ENCODE assay signal across 1 cellular context in the genomic region with DNA sequence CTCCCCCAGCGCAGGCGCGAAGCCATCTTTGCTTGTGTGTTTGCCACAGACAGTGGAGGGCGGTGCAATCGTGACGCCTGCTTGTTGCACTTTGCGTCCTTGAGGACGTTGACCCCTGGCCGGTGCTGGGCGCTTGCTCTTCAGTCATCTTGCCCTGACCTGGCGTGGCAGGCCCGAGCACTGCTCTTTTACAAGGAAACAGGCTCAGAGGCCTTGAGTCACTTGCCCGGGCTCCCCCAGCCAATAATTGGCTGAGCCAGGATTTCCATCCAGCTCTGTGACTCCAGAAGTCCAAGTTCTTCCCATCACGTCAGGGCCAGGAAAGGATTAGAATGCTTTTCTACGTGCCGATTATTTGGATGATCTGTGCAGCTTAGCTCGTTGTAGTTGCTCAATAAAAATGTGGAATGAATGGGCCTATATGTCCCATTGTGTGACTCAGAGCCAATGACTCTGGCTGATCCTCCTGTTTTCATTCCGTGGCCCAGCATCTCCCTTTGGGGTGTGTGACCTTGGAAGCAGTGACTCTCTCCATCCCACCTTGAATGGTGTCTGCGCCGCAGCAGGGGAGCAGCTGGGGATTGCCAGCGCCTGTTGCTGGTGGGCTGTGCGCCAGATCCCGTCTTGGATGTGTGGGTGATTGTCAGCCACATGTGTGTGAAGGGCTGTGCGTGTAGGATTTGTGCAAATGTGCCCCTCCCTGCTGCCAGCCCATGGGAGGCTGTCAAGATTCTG.
TF ChIP-seq lines count a peak whose summit lies in the region.

No MANE protein-coding gene starts in this region.

TF ChIP-seq in HepG2, 621 proteins besides CTCF, POLR2A, EP300 and RAD21 (continued from another document and continues in another):
- no peak for TF ChIP-seq ZNF318 (CRISPR knock-in tag; IDR thresholded peaks at IDR 0.05)
- TF ChIP-seq NR2F2 (IDR thresholded peaks at IDR 0.05; ENCODE audit: borderline replicate concordance, low read depth), result peak; percentile 18; the same call in 1 of the 2 replicates
- peak; percentile 42; the same call in 1 of the 2 replicates for TF ChIP-seq ZKSCAN8 (CRISPR knock-in tag; IDR thresholded peaks at IDR 0.05; ENCODE audit: borderline replicate concordance)
- TF ChIP-seq MIER2 (CRISPR knock-in tag; IDR thresholded peaks at IDR 0.05), result peak; percentile 73
- no peak for TF ChIP-seq ZNF10 (CRISPR knock-in tag; IDR thresholded peaks at IDR 0.05; ENCODE audit: borderline replicate concordance, low read depth)
- TF ChIP-seq, protein P1, sequence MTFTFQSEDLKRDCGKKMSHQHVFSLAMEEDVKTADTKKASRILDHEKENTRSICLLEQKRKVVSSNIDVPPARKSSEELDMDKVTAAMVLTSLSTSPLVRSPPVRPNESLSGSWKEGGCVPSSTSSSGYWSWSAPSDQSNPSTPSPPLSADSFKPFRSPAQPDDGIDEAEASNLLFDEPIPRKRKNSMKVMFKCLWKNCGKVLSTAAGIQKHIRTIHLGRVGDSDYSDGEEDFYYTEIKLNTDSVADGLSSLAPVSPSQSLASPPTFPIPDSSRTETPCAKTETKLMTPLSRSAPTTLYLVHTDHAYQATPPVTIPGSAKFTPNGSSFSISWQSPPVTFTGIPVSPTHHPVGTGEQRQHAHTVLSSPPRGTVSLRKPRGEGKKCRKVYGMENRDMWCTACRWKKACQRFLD (CRISPR knock-in tag; IDR thresholded peaks at IDR 0.05; ENCODE audit: borderline replicate concordance), result no peak
- peak; percentile 68; the same call in 1 of the 2 replicates for TF ChIP-seq ZNF124 (CRISPR knock-in tag; IDR thresholded peaks at IDR 0.05)
- TF ChIP-seq, protein P2, sequence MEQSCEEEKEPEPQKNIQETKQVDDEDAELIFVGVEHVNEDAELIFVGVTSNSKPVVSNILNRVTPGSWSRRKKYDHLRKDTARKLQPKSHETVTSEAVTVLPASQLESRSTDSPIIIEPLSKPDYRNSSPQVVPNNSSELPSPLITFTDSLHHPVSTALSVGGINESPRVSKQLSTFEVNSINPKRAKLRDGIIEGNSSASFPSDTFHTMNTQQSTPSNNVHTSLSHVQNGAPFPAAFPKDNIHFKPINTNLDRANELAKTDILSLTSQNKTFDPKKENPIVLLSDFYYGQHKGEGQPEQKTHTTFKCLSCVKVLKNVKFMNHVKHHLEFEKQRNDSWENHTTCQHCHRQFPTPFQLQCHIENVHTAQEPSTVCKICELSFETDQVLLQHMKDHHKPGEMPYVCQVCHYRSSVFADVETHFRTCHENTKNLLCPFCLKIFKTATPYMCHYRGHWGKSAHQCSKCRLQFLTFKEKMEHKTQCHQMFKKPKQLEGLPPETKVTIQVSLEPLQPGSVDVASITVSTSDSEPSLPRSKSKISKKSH (CRISPR knock-in tag; IDR thresholded peaks at IDR 0.05; ENCODE audit: borderline replicate concordance), result no peak; the same call in 1 of the 2 replicates
- TF ChIP-seq KDM6A (CRISPR knock-in tag; IDR thresholded peaks at IDR 0.05; ENCODE audit: low read depth), result peak; percentile 49; the same call in 1 of the 2 replicates
- TF ChIP-seq RBFOX2 (IDR thresholded peaks at IDR 0.05; ENCODE audit: low read depth, low read length), result 0 out of 2 replicates have a peak, but pooled peaks have one; percentile 29
- TF ChIP-seq ZNF512 (CRISPR knock-in tag; IDR thresholded peaks at IDR 0.05), result no peak
- TF ChIP-seq EZH2 (conservative IDR thresholded peaks at IDR 0.05; ENCODE audit: low read depth, low read length), result no peak
- TF ChIP-seq ZC3H13 (CRISPR knock-in tag; IDR thresholded peaks at IDR 0.05), result no peak
- TF ChIP-seq ZBTB7B (CRISPR knock-in tag; IDR thresholded peaks at IDR 0.05), result peak; percentile 87; the same call in 1 of the 2 replicates
- TF ChIP-seq U2AF2 (IDR thresholded peaks at IDR 0.05; ENCODE audit: low read depth, low read length), result no peak
- no peak for TF ChIP-seq ZNF775 (CRISPR knock-in tag; IDR thresholded peaks at IDR 0.05; ENCODE audit: borderline replicate concordance)
- peak; percentile 60; the same call in 1 of the 2 replicates for TF ChIP-seq ZBTB25 (CRISPR knock-in tag; IDR thresholded peaks at IDR 0.05)
- no peak for TF ChIP-seq NFATC3 (CRISPR knock-in tag; IDR thresholded peaks at IDR 0.05)
- TF ChIP-seq, protein P3, sequence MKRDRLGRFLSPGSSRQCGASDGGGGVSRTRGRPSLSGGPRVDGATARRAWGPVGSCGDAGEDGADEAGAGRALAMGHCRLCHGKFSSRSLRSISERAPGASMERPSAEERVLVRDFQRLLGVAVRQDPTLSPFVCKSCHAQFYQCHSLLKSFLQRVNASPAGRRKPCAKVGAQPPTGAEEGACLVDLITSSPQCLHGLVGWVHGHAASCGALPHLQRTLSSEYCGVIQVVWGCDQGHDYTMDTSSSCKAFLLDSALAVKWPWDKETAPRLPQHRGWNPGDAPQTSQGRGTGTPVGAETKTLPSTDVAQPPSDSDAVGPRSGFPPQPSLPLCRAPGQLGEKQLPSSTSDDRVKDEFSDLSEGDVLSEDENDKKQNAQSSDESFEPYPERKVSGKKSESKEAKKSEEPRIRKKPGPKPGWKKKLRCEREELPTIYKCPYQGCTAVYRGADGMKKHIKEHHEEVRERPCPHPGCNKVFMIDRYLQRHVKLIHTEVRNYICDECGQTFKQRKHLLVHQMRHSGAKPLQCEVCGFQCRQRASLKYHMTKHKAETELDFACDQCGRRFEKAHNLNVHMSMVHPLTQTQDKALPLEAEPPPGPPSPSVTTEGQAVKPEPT (CRISPR knock-in tag; IDR thresholded peaks at IDR 0.05; ENCODE audit: low read depth), result 0 out of 2 replicates have a peak, but pooled peaks have one; percentile 65
- peak; percentile 42; the same call in 1 of the 2 replicates for TF ChIP-seq BHLHE40 (IDR thresholded peaks at IDR 0.05; ENCODE audit: low read length)
- no peak for TF ChIP-seq ZSCAN12 (CRISPR knock-in tag; IDR thresholded peaks at IDR 0.05)
- TF ChIP-seq STAT6 (CRISPR knock-in tag; IDR thresholded peaks at IDR 0.05; ENCODE audit: borderline replicate concordance), result peak; percentile 22; the same call in 1 of the 2 replicates
- TF ChIP-seq, protein P4, sequence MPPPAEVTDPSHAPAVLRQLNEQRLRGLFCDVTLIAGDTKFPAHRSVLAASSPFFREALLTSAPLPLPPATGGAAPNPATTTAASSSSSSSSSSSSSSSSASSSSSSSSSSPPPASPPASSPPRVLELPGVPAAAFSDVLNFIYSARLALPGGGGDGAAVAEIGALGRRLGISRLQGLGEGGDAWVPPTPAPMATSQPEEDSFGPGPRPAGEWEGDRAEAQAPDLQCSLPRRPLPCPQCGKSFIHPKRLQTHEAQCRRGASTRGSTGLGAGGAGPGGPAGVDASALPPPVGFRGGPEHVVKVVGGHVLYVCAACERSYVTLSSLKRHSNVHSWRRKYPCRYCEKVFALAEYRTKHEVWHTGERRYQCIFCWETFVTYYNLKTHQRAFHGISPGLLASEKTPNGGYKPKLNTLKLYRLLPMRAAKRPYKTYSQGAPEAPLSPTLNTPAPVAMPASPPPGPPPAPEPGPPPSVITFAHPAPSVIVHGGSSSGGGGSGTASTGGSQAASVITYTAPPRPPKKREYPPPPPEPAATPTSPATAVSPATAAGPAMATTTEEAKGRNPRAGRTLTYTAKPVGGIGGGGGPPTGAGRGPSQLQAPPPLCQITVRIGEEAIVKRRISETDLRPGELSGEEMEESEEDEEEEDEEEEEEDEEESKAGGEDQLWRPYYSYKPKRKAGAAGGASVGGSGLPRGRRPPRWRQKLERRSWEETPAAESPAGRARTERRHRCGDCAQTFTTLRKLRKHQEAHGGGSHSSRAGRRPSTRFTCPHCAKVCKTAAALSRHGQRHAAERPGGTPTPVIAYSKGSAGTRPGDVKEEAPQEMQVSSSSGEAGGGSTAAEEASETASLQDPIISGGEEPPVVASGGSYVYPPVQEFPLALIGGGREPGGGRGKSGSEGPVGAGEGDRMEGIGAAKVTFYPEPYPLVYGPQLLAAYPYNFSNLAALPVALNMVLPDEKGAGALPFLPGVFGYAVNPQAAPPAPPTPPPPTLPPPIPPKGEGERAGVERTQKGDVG (CRISPR knock-in tag; IDR thresholded peaks at IDR 0.05; ENCODE audit: borderline replicate concordance), result peak; percentile 76; the same call in 1 of the 2 replicates
- peak; percentile 49 for TF ChIP-seq U2AF1 (optimal IDR thresholded peaks at IDR 0.05; ENCODE audit: low read depth, low read length)
- peak; percentile 96 for TF ChIP-seq ZNF292 (CRISPR knock-in tag; IDR thresholded peaks at IDR 0.05; ENCODE audit: borderline replicate concordance, low read depth)
- TF ChIP-seq ZNF207 (IDR thresholded peaks at IDR 0.05; ENCODE audit: borderline replicate concordance), result no peak
- TF ChIP-seq GABPB1 (CRISPR knock-in tag; IDR thresholded peaks at IDR 0.05), result peak; percentile 69
